Comparison of ENCODE assay signal across 14 cellular contexts in the genomic region with DNA sequence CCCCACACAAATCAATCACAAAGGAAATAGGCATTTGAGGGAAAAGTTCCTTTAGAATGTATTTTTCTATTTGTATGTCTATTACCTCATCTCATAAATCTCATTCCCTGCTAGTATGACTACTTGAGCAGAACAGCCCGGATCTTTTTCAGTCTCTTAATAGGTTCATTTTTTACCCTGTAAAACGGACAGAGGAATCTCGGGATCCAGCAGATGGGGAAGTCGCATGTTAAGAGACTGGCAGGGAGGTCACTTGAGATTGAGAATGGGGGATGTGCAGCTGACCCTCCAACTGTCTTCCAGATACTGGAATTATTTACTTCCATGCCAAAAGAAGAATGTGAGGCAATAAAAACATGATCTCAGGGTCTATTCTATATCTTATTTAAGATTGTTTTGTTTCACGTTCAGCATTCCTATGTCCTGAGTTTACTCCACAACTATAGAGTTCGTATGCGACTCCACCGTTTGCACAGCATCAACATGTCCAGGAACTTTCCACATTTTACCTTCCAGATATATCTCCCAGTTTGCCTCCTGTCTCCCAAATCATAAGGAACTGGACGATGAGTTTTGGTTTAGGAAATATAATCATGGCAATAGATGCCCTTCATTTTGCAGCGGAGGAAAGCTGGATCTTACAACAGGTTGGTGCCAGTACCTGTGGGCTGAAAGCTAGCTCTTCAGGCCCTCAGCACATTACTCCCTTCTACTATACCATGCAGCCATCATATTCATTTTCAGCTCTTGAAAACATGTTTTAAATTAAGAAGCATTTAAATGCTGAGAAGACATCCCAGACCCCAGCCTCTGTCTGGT.
DNase-seq lines count a peak whose midpoint lies in the region; ATAC-seq and TF ChIP-seq lines count a peak whose summit lies in the region.
"Had no signal": no experiment of that assay in that cellular context is flagged by ENCODE, and none has a peak within 500 bp of the region (broad histone marks: within the 10 kb centered on the region; RNA-seq: fewer than 3 reads in every experiment).

No MANE protein-coding gene starts in this region.

- BruUV-seq in IMR-90 (replicated peaks; lab: Mats Ljungman, UMichigan): no TSS peak

- H2BK12ac ChIP-seq in trophoblast cell (ENCODE audit: low read length): peak overlapping the region; percentile 31

- H2AFZ ChIP-seq in IMR-90 (replicated peaks; ENCODE audit: low read length, poor library complexity) (no peak overlapping the region), fibroblast of lung (ENCODE audit: low read length) (no peak overlapping the region), trophoblast cell (ENCODE audit: insufficient read depth, low read length, poor library complexity) (no peak overlapping the region)
- H2AFZ ChIP-seq: parathyroid adenoma had no signal

- peak overlapping the region; percentile 96 for H3K18ac ChIP-seq in IMR-90 (ENCODE audit: low read depth, low read length)
- H3K18ac ChIP-seq in trophoblast cell (ENCODE audit: low read length): no peak overlapping the region

- no peak overlapping the region for H2AK9ac ChIP-seq in IMR-90 (replicated peaks; ENCODE audit: low read depth, low read length, poor library complexity)

- H3K23ac ChIP-seq in IMR-90 (ENCODE audit: low read depth, low read length) (peak overlapping the region; percentile 50), trophoblast cell (ENCODE audit: low read length) (no peak overlapping the region)

- peak overlapping the region; percentile 87 for H3K14ac ChIP-seq in IMR-90 (replicated peaks; ENCODE audit: low read depth, low read length)
- no peak overlapping the region for H3K14ac ChIP-seq in trophoblast cell (ENCODE audit: low read length)

- H2BK5ac ChIP-seq in IMR-90 (ENCODE audit: low read depth, low read length, poor library complexity, severe bottlenecking) (peak overlapping the region; percentile 89), trophoblast cell (ENCODE audit: low read depth, low read length, poor library complexity) (no peak overlapping the region)

- H3K9me1 ChIP-seq in IMR-90 (ENCODE audit: insufficient read depth, low read length): peaks cover 18% of the 10 kb centered on the region

- no peak for TF ChIP-seq CTCF in IMR-90 (conservative IDR thresholded peaks at IDR 0.05; ENCODE audit: low read depth, low read length)
- TF ChIP-seq CTCF in fibroblast of lung (conservative IDR thresholded peaks at IDR 0.05 in 1 of 2, IDR thresholded peaks at IDR 0.05 in 1 of 2; ENCODE audit: low read depth in 1 of 2, low read length in 2 of 2): no peak

- dilution Hi-C loops in IMR-90 (cut with HindIII; ENCODE audit: low sequenced_read_pairs, unreplicated experiment): no loop called here

- H3K4me1 ChIP-seq in IMR-90 (ENCODE audit: control insufficient read depth, insufficient read depth, low read length) (peaks cover 23% of the 10 kb centered on the region), fibroblast of lung (ENCODE audit: control insufficient read depth, extremely low read depth, insufficient read depth, low read length) (peaks cover 17% of the 10 kb centered on the region), trophoblast cell (ENCODE audit: control insufficient read depth in 1 of 2, insufficient read depth in 2 of 2, low read length in 2 of 2) (peaks cover 10 to 15% of the 10 kb centered on the region in 2 experiments)

- TF ChIP-seq POLR2A in IMR-90 (IDR thresholded peaks at IDR 0.05; ENCODE audit: low read depth, low read length): no peak

- in situ Hi-C loops in IMR-90 (cut with MboI; ENCODE audit: low sequenced_read_pairs) (loop anchor here (5.0 kb wide), 1 partner anchor 181 kb away; the partner anchor contains the start of gene MAML2), KBM-7 (cut with MboI; ENCODE audit: low pct_unique_long_range_greater_than_20kb, low sequenced_read_pairs) (no loop called here)

- POLR2A ChIA-PET in IMR-90 (lab: Charles Lee; ENCODE audit: unreplicated experiment): no interaction called here

- no peak overlapping the region for H3K4me3 ChIP-seq in IMR-90 (ENCODE audit: insufficient read depth, low read depth, low read length)
- no peak overlapping the region for H3K4me3 ChIP-seq in fibroblast of lung (replicated peaks in 1 of 4; ENCODE audit: control extremely low read depth in 1 of 4, insufficient read depth in 1 of 4, low read depth in 3 of 4, low read length in 4 of 4)
- H3K4me3 ChIP-seq in trophoblast cell (ENCODE audit: low read depth, low read length): no peak overlapping the region

- H4K12ac ChIP-seq in trophoblast cell (ENCODE audit: low read depth, low read length): no peak overlapping the region

- H3K4ac ChIP-seq in IMR-90 (ENCODE audit: low read depth, low read length): peak overlapping the region; percentile 93
- peak overlapping the region; percentile 55 for H3K4ac ChIP-seq in trophoblast cell (ENCODE audit: low read depth, low read length)

- H3K56ac ChIP-seq in IMR-90 (ENCODE audit: extremely low read depth, insufficient read depth, low read length): peak overlapping the region; percentile 67

- H3K79me2 ChIP-seq in fibroblast of lung (ENCODE audit: control insufficient read depth, insufficient read depth, low read length): peaks cover 11% of the 10 kb centered on the region
- peaks cover 4% of the 10 kb centered on the region for H3K79me2 ChIP-seq in trophoblast cell (ENCODE audit: control insufficient read depth, insufficient read depth, low read length, poor library complexity)
- H3K79me2 ChIP-seq: parathyroid adenoma had no signal

- no peaks in the 10 kb centered on the region for H4K20me1 ChIP-seq in IMR-90 (ENCODE audit: insufficient read depth, low read length)
- no peaks in the 10 kb centered on the region for H4K20me1 ChIP-seq in fibroblast of lung (ENCODE audit: control insufficient read depth, extremely low read depth, insufficient read depth, low read length)

- H3K36me3 ChIP-seq in IMR-90 (ENCODE audit: control insufficient read depth, insufficient read depth, low read length) (no peaks in the 10 kb centered on the region), fibroblast of lung (ENCODE audit: control insufficient read depth, insufficient read depth, low read length) (no peaks in the 10 kb centered on the region), trophoblast cell (ENCODE audit: control insufficient read depth in 1 of 2, insufficient read depth in 2 of 2, low read length in 2 of 2) (peaks cover 0 to 2% of the 10 kb centered on the region in 2 experiments)

- intact Hi-C loops in IMR-90 (cut with micrococcal nuclease): loop anchor here (5.0 kb wide), 1 partner anchor 369 kb away; the partner anchor contains the start of gene CEP57

- H2AK5ac ChIP-seq in IMR-90 (ENCODE audit: low read depth, low read length): peak overlapping the region; percentile 69; the same call in 1 of the 2 replicates
- no peak overlapping the region for H2AK5ac ChIP-seq in trophoblast cell (ENCODE audit: low read length)

- H2BK120ac ChIP-seq in IMR-90 (ENCODE audit: low read depth, low read length): peak overlapping the region; percentile 95
- no peak overlapping the region for H2BK120ac ChIP-seq in trophoblast cell (ENCODE audit: insufficient read depth, low read length, poor library complexity)

- H3K79me1 ChIP-seq in IMR-90 (ENCODE audit: low read depth in 1 of 2, low read length in 2 of 2) (peaks cover 24 to 69% of the 10 kb centered on the region in 2 experiments), trophoblast cell (ENCODE audit: low read length) (peaks cover 16% of the 10 kb centered on the region)

- H3K27me3 ChIP-seq in IMR-90 (ENCODE audit: control insufficient read depth, insufficient read depth, low read length): no peaks in the 10 kb centered on the region
- H3K27me3 ChIP-seq in fibroblast of lung (ENCODE audit: control insufficient read depth, insufficient read depth, low read length): no peaks in the 10 kb centered on the region
- no peaks in the 10 kb centered on the region for H3K27me3 ChIP-seq in trophoblast cell (ENCODE audit: insufficient read depth, low read length)

- H4K91ac ChIP-seq in IMR-90 (ENCODE audit: insufficient read depth, low read depth, low read length) (peak overlapping the region; percentile 90), trophoblast cell (ENCODE audit: low read depth, low read length) (no peak overlapping the region)

- CTCF ChIA-PET in IMR-90 (lab: Yijun Ruan, JAX): no interaction called here

- H4K8ac ChIP-seq in IMR-90 (ENCODE audit: low read depth in 2 of 2, low read length in 2 of 2) (peak overlapping the region; percentile 76 to 85), trophoblast cell (ENCODE audit: low read depth, low read length) (peak overlapping the region; percentile 54)

- peak overlapping the region; percentile 98 for H4K5ac ChIP-seq in IMR-90 (ENCODE audit: low read depth, low read length)

- no peaks in the 10 kb centered on the region for H3K9me3 ChIP-seq in IMR-90 (ENCODE audit: control insufficient read depth, insufficient read depth, low read length)
- no peaks in the 10 kb centered on the region for H3K9me3 ChIP-seq in fibroblast of lung (ENCODE audit: control insufficient read depth, insufficient read depth, low read depth, low read length)
- H3K9me3 ChIP-seq in trophoblast cell (ENCODE audit: insufficient read depth, low read depth, low read length): no peaks in the 10 kb centered on the region

- peak overlapping the region; percentile 92 for H2BK20ac ChIP-seq in IMR-90 (ENCODE audit: low read depth, low read length)

- peak; percentile 33 for DNase-seq in AG20443 (ENCODE audit: low spot score)
- peak; percentile 68 for DNase-seq in IMR-90
- peak; percentile 55 to 70 for DNase-seq in fibroblast of lung (ENCODE audit: low read depth in 2 of 2)
- DNase-seq in trophoblast cell: peak in 1 of 2 donors; percentile 22
- no peak for DNase-seq in KBM-7
- no peak for DNase-seq in activated CD4-positive, alpha-beta T cell treated with anti-CD3 and anti-CD28 coated beads, Interleukin-2, amount 50 U/mL, for 4 hours
- DNase-seq in anterior cingulate cortex (lab: John Stamatoyannopoulos, UW): no peak
- no peak for DNase-seq in cortex of kidney (lab: John Stamatoyannopoulos, UW)
- DNase-seq: activated CD4-positive, alpha-beta T cell treated with anti-CD3 and anti-CD28 coated beads, Interleukin-2, amount 50 U/mL, for 1 hour; activated gamma-delta T cell treated with Interleukin-2 at 50 U/mL for 16 hours; CD4-positive, alpha-beta memory T cell; stimulated activated CD4-positive, alpha-beta T cell treated with anti-CD3 and anti-CD28 coated beads, Interleukin-2, amount 100 ng/mL, for 24 hours had no signal

- peak; percentile 18 for ATAC-seq in IMR-90 (ENCODE audit: low read depth)
- ATAC-seq: left lobe of liver had no signal

- no peak for TF ChIP-seq RAD21 in IMR-90 (IDR thresholded peaks at IDR 0.05; ENCODE audit: low read length)

- peak overlapping the region; percentile 90 for H2BK15ac ChIP-seq in IMR-90 (ENCODE audit: low read depth, low read length)

- peak overlapping the region; percentile 92 for H3K27ac ChIP-seq in IMR-90 (ENCODE audit: insufficient read depth, low read length)
- peak overlapping the region; percentile 8 for H3K27ac ChIP-seq in fibroblast of lung (ENCODE audit: insufficient read depth, low read length)
- H3K27ac ChIP-seq in trophoblast cell (ENCODE audit: low read depth, low read length): no peak overlapping the region
- H3K27ac ChIP-seq: parathyroid adenoma had no signal

- H3K4me2 ChIP-seq in IMR-90 (ENCODE audit: low read depth, low read length) (peak overlapping the region; percentile 93), fibroblast of lung (ENCODE audit: extremely low read depth, insufficient read depth, low read length) (no peak overlapping the region), trophoblast cell (ENCODE audit: low read length) (no peak overlapping the region)

- 100% methylated on average over 2 of the region's 10 CpGs; no CpG with 5 or more reads in 1 of the 2 experiments for WGBS in IMR-90 (ENCODE audit: extremely low coverage in 2 of 2, insufficient read length in 1 of 2), 2 experiments
- no CpG with 5 or more reads among the region's 10 CpGs for WGBS in trophoblast cell (ENCODE audit: extremely low coverage, insufficient coverage, insufficient read length)

- H3K9ac ChIP-seq in IMR-90 (ENCODE audit: low read depth, low read length) (peak overlapping the region; percentile 58), fibroblast of lung (ENCODE audit: insufficient read depth, low read length) (no peak overlapping the region), trophoblast cell (ENCODE audit: low read length) (no peak overlapping the region)
- H3K9ac ChIP-seq: parathyroid adenoma had no signal

Comparison
In these comparisons a context has a peak if more than half of its experiments do, and no peak if none do; other contexts are left out.
1. DNase-seq: peak in AG20443 (single experiment), IMR-90 (single experiment) and fibroblast of lung (2 of 2); none in KBM-7 (single experiment), activated CD4-positive, alpha-beta T cell treated with anti-CD3 and anti-CD28 coated beads, Interleukin-2, amount 50 U/mL, for 4 hours (0 of 2), anterior cingulate cortex (0 of 58) and cortex of kidney (single experiment).